In the genomic region with DNA sequence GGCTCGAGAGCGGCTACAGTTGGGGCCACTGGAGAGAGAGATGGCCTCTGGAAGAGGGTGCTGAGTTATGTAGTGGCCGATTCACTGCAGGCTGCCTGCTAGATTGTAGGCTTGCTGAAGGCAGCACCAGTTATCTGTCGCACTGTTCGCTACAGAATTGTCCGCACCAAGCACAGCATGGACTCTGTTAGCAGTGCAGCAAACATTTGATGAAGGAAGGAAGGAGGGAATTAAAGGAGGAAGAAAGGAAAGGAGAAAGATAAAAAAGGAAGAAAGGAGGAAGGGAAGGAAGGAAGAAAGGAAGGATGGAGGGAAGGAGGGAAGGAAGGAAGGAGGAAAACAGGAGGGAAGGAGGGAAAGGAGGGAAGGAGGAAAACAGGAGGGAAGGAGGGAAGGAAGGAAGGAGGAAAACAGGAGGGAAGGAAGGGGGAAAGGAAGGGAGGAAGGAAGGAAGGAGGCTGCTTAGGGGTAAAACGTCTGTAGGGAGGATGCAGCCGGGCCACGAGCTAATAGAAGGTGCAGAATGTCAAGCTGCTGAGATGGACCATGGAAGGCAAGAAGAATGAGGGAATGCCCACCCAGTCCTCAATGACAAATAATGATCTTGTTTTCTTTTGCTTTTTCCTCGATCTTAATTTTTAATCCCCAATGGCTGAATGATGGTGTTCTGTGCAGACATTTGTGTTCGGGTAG, we compare ENCODE assay signal across 1 cellular context.
TF ChIP-seq lines count a peak whose summit lies in the region.

No MANE protein-coding gene starts in this region.

TF ChIP-seq in GM23338, 12 proteins besides CTCF, POLR2A, EP300 and RAD21 (continued from another document):
- TF ChIP-seq, protein P1, sequence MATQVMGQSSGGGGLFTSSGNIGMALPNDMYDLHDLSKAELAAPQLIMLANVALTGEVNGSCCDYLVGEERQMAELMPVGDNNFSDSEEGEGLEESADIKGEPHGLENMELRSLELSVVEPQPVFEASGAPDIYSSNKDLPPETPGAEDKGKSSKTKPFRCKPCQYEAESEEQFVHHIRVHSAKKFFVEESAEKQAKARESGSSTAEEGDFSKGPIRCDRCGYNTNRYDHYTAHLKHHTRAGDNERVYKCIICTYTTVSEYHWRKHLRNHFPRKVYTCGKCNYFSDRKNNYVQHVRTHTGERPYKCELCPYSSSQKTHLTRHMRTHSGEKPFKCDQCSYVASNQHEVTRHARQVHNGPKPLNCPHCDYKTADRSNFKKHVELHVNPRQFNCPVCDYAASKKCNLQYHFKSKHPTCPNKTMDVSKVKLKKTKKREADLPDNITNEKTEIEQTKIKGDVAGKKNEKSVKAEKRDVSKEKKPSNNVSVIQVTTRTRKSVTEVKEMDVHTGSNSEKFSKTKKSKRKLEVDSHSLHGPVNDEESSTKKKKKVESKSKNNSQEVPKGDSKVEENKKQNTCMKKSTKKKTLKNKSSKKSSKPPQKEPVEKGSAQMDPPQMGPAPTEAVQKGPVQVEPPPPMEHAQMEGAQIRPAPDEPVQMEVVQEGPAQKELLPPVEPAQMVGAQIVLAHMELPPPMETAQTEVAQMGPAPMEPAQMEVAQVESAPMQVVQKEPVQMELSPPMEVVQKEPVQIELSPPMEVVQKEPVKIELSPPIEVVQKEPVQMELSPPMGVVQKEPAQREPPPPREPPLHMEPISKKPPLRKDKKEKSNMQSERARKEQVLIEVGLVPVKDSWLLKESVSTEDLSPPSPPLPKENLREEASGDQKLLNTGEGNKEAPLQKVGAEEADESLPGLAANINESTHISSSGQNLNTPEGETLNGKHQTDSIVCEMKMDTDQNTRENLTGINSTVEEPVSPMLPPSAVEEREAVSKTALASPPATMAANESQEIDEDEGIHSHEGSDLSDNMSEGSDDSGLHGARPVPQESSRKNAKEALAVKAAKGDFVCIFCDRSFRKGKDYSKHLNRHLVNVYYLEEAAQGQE (IDR thresholded peaks at IDR 0.05; ENCODE audit: unreplicated experiment): no peak
- no peak for TF ChIP-seq STAT1 (IDR thresholded peaks at IDR 0.05; ENCODE audit: unreplicated experiment)
- TF ChIP-seq, protein P2, sequence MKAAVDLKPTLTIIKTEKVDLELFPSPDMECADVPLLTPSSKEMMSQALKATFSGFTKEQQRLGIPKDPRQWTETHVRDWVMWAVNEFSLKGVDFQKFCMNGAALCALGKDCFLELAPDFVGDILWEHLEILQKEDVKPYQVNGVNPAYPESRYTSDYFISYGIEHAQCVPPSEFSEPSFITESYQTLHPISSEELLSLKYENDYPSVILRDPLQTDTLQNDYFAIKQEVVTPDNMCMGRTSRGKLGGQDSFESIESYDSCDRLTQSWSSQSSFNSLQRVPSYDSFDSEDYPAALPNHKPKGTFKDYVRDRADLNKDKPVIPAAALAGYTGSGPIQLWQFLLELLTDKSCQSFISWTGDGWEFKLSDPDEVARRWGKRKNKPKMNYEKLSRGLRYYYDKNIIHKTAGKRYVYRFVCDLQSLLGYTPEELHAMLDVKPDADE (IDR thresholded peaks at IDR 0.05): no peak
- no peak for TF ChIP-seq POLR2AphosphoS5 (IDR thresholded peaks at IDR 0.05; ENCODE audit: low read depth)
- TF ChIP-seq CREB1 (CRISPR knock-in tag; IDR thresholded peaks at IDR 0.05; ENCODE audit: low read depth): no peak
- no peak for TF ChIP-seq NANOG (IDR thresholded peaks at IDR 0.05; ENCODE audit: borderline replicate concordance)
- no peak for TF ChIP-seq ZNF114 (CRISPR knock-in tag; IDR thresholded peaks at IDR 0.05)
- TF ChIP-seq, protein P3, sequence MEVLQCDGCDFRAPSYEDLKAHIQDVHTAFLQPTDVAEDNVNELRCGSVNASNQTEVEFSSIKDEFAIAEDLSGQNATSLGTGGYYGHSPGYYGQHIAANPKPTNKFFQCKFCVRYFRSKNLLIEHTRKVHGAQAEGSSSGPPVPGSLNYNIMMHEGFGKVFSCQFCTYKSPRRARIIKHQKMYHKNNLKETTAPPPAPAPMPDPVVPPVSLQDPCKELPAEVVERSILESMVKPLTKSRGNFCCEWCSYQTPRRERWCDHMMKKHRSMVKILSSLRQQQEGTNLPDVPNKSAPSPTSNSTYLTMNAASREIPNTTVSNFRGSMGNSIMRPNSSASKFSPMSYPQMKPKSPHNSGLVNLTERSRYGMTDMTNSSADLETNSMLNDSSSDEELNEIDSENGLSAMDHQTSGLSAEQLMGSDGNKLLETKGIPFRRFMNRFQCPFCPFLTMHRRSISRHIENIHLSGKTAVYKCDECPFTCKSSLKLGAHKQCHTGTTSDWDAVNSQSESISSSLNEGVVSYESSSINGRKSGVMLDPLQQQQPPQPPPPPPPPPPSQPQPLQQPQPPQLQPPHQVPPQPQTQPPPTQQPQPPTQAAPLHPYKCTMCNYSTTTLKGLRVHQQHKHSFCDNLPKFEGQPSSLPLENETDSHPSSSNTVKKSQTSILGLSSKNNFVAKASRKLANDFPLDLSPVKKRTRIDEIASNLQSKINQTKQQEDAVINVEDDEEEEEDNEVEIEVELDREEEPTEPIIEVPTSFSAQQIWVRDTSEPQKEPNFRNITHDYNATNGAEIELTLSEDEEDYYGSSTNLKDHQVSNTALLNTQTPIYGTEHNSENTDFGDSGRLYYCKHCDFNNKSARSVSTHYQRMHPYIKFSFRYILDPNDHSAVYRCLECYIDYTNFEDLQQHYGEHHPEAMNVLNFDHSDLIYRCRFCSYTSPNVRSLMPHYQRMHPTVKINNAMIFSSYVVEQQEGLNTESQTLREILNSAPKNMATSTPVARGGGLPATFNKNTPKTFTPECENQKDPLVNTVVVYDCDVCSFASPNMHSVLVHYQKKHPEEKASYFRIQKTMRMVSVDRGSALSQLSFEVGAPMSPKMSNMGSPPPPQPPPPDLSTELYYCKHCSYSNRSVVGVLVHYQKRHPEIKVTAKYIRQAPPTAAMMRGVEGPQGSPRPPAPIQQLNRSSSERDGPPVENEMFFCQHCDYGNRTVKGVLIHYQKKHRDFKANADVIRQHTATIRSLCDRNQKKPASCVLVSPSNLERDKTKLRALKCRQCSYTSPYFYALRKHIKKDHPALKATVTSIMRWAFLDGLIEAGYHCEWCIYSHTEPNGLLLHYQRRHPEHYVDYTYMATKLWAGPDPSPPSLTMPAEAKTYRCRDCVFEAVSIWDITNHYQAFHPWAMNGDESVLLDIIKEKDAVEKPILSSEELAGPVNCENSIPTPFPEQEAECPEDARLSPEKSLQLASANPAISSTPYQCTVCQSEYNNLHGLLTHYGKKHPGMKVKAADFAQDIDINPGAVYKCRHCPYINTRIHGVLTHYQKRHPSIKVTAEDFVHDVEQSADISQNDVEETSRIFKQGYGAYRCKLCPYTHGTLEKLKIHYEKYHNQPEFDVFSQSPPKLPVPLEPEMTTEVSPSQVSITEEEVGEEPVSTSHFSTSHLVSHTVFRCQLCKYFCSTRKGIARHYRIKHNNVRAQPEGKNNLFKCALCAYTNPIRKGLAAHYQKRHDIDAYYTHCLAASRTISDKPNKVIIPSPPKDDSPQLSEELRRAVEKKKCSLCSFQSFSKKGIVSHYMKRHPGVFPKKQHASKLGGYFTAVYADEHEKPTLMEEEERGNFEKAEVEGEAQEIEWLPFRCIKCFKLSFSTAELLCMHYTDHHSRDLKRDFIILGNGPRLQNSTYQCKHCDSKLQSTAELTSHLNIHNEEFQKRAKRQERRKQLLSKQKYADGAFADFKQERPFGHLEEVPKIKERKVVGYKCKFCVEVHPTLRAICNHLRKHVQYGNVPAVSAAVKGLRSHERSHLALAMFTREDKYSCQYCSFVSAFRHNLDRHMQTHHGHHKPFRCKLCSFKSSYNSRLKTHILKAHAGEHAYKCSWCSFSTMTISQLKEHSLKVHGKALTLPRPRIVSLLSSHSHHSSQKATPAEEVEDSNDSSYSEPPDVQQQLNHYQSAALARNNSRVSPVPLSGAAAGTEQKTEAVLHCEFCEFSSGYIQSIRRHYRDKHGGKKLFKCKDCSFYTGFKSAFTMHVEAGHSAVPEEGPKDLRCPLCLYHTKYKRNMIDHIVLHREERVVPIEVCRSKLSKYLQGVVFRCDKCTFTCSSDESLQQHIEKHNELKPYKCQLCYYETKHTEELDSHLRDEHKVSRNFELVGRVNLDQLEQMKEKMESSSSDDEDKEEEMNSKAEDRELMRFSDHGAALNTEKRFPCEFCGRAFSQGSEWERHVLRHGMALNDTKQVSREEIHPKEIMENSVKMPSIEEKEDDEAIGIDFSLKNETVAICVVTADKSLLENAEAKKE (CRISPR knock-in tag; IDR thresholded peaks at IDR 0.05): no peak
- TF ChIP-seq EZH2phosphoT487 (IDR thresholded peaks at IDR 0.05; ENCODE audit: unreplicated experiment): no peak
